In the genomic region with DNA sequence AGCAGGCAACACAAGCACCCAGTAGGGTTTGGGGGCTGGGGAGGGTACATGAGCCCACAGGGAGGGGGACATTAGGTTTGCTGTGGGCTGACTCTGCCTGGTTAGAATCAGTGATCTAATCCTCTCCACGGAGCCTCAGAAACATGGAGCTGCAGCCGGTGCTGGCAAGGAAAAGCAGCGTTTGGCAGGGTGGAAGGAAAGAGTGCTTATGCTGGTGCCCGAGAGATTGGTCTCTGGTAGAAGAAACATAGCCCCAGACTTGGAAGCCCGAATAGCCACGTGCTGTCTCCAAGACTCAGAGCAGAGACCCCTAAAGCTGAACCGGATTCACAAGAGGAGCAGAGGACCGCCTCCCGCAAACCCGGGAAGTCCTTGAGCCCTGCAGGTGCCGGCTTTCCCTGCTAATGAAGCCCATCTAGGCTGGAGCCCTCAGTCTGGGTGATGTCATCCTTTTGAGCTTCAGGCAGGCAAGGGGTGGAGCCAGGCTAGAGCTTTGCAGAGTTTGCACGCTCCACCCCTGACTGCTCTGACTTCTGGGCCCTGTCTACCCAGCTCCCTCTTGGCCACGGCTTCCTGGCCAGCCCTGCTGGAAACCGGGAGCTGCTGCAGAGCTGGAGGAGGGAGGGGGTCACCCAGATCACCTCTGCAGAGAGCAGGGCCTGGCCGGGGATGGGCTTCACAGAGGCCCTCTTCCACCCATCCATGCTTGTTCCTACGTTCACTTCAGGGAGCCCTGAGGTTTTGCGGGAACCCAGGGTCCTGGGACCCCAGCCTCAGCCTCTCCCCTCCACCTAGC, we compare ENCODE assay signal across 1 cellular context.
TF ChIP-seq lines count a peak whose summit lies in the region.

No MANE protein-coding gene starts in this region.

TF ChIP-seq in H1, 55 proteins besides CTCF, POLR2A, EP300 and RAD21 (continued from another document):
- TF ChIP-seq EZH2 (IDR thresholded peaks at IDR 0.05; ENCODE audit: low read depth, low read length, severe bottlenecking) (no peak), KDM4A (IDR thresholded peaks at IDR 0.05; ENCODE audit: low read depth, low read length, severe bottlenecking) (peak; percentile 50), SP2 (IDR thresholded peaks at IDR 0.05; ENCODE audit: low read length) (no peak), HDAC2 (IDR thresholded peaks at IDR 0.05; ENCODE audit: borderline replicate concordance in 1 of 2, low read depth in 2 of 2, low read length in 2 of 2) (no peak), GTF2F1 (IDR thresholded peaks at IDR 0.05; ENCODE audit: borderline replicate concordance, low read depth, low read length) (no peak), GABPA (IDR thresholded peaks at IDR 0.05; ENCODE audit: borderline replicate concordance, insufficient read depth, low read length) (no peak), CEBPB (IDR thresholded peaks at IDR 0.05; ENCODE audit: low read depth, low read length) (no peak), EGR1 (IDR thresholded peaks at IDR 0.05; ENCODE audit: borderline replicate concordance, low read depth, low read length) (no peak), TCF12 (IDR thresholded peaks at IDR 0.05; ENCODE audit: low read depth, low read length) (no peak), BACH1 (IDR thresholded peaks at IDR 0.05; ENCODE audit: low read length) (no peak), KDM1A (IDR thresholded peaks at IDR 0.05; ENCODE audit: borderline replicate concordance, low read length) (no peak), RBBP5 (IDR thresholded peaks at IDR 0.05; ENCODE audit: borderline replicate concordance, low read depth, low read length) (no peak), ZNF274 (IDR thresholded peaks at IDR 0.05; ENCODE audit: borderline replicate concordance, extremely low read depth, low read length) (no peak), RNF2 (IDR thresholded peaks at IDR 0.05; ENCODE audit: borderline replicate concordance, low read depth, low read length, missing control alignments, poor library complexity, severe bottlenecking) (no peak), TBP (IDR thresholded peaks at IDR 0.05; ENCODE audit: low read depth, low read length) (0 out of 2 replicates have a peak, but pooled peaks have one; percentile 13), CBX5 (IDR thresholded peaks at IDR 0.05; ENCODE audit: low read depth, low read length) (no peak), CTBP2 (IDR thresholded peaks at IDR 0.05; ENCODE audit: borderline replicate concordance, insufficient read depth, insufficient read length, low read length) (no peak), SUZ12 (IDR thresholded peaks at IDR 0.05; ENCODE audit: low read length) (no peak), SAP30 (IDR thresholded peaks at IDR 0.05; ENCODE audit: insufficient read depth, insufficient replicate concordance, low read length) (no peak), CREB1 (IDR thresholded peaks at IDR 0.05) (0 out of 2 replicates have a peak, but pooled peaks have one; percentile 41), SIRT6 (IDR thresholded peaks at IDR 0.05; ENCODE audit: low read length) (no peak), NRF1 (IDR thresholded peaks at IDR 0.05; ENCODE audit: low read depth, low read length) (no peak), JUND (IDR thresholded peaks at IDR 0.05; ENCODE audit: low read length) (peak; percentile 86), RXRA (IDR thresholded peaks at IDR 0.05; ENCODE audit: insufficient read depth, low read depth, low read length) (no peak), TAF7 (optimal IDR thresholded peaks at IDR 0.05; ENCODE audit: borderline replicate concordance, low read depth, low read length) (no peak), PHF8 (conservative IDR thresholded peaks at IDR 0.05; ENCODE audit: low read depth, low read length) (no peak), SP1 (IDR thresholded peaks at IDR 0.05; ENCODE audit: low read depth, low read length) (0 out of 2 replicates have a peak, but pooled peaks have one; percentile 14), SIX5 (IDR thresholded peaks at IDR 0.05; ENCODE audit: low read depth, low read length) (no peak), BRCA1 (IDR thresholded peaks at IDR 0.05; ENCODE audit: low read depth, low read length) (no peak), SRF (IDR thresholded peaks at IDR 0.05; ENCODE audit: low read depth, low read length) (no peak), YY1 (IDR thresholded peaks at IDR 0.05; ENCODE audit: low read depth, low read length) (0 out of 2 replicates have a peak, but pooled peaks have one; percentile 7), BCL11A (IDR thresholded peaks at IDR 0.05; ENCODE audit: low read depth in 2 of 2, low read length in 2 of 2) (no peak), FOSL1 (IDR thresholded peaks at IDR 0.05; ENCODE audit: insufficient read depth, low read depth, low read length) (no peak), ASH2L (IDR thresholded peaks at IDR 0.05; ENCODE audit: low read length) (no peak)
- TF ChIP-seq, protein P1, sequence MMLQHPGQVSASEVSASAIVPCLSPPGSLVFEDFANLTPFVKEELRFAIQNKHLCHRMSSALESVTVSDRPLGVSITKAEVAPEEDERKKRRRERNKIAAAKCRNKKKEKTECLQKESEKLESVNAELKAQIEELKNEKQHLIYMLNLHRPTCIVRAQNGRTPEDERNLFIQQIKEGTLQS (IDR thresholded peaks at IDR 0.05; ENCODE audit: insufficient read depth, low read depth, low read length), result no peak
- TF ChIP-seq, protein P2, sequence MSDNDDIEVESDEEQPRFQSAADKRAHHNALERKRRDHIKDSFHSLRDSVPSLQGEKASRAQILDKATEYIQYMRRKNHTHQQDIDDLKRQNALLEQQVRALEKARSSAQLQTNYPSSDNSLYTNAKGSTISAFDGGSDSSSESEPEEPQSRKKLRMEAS (IDR thresholded peaks at IDR 0.05), result peak; percentile 21; the same call in 1 of the 2 replicates
- TF ChIP-seq, protein P3, sequence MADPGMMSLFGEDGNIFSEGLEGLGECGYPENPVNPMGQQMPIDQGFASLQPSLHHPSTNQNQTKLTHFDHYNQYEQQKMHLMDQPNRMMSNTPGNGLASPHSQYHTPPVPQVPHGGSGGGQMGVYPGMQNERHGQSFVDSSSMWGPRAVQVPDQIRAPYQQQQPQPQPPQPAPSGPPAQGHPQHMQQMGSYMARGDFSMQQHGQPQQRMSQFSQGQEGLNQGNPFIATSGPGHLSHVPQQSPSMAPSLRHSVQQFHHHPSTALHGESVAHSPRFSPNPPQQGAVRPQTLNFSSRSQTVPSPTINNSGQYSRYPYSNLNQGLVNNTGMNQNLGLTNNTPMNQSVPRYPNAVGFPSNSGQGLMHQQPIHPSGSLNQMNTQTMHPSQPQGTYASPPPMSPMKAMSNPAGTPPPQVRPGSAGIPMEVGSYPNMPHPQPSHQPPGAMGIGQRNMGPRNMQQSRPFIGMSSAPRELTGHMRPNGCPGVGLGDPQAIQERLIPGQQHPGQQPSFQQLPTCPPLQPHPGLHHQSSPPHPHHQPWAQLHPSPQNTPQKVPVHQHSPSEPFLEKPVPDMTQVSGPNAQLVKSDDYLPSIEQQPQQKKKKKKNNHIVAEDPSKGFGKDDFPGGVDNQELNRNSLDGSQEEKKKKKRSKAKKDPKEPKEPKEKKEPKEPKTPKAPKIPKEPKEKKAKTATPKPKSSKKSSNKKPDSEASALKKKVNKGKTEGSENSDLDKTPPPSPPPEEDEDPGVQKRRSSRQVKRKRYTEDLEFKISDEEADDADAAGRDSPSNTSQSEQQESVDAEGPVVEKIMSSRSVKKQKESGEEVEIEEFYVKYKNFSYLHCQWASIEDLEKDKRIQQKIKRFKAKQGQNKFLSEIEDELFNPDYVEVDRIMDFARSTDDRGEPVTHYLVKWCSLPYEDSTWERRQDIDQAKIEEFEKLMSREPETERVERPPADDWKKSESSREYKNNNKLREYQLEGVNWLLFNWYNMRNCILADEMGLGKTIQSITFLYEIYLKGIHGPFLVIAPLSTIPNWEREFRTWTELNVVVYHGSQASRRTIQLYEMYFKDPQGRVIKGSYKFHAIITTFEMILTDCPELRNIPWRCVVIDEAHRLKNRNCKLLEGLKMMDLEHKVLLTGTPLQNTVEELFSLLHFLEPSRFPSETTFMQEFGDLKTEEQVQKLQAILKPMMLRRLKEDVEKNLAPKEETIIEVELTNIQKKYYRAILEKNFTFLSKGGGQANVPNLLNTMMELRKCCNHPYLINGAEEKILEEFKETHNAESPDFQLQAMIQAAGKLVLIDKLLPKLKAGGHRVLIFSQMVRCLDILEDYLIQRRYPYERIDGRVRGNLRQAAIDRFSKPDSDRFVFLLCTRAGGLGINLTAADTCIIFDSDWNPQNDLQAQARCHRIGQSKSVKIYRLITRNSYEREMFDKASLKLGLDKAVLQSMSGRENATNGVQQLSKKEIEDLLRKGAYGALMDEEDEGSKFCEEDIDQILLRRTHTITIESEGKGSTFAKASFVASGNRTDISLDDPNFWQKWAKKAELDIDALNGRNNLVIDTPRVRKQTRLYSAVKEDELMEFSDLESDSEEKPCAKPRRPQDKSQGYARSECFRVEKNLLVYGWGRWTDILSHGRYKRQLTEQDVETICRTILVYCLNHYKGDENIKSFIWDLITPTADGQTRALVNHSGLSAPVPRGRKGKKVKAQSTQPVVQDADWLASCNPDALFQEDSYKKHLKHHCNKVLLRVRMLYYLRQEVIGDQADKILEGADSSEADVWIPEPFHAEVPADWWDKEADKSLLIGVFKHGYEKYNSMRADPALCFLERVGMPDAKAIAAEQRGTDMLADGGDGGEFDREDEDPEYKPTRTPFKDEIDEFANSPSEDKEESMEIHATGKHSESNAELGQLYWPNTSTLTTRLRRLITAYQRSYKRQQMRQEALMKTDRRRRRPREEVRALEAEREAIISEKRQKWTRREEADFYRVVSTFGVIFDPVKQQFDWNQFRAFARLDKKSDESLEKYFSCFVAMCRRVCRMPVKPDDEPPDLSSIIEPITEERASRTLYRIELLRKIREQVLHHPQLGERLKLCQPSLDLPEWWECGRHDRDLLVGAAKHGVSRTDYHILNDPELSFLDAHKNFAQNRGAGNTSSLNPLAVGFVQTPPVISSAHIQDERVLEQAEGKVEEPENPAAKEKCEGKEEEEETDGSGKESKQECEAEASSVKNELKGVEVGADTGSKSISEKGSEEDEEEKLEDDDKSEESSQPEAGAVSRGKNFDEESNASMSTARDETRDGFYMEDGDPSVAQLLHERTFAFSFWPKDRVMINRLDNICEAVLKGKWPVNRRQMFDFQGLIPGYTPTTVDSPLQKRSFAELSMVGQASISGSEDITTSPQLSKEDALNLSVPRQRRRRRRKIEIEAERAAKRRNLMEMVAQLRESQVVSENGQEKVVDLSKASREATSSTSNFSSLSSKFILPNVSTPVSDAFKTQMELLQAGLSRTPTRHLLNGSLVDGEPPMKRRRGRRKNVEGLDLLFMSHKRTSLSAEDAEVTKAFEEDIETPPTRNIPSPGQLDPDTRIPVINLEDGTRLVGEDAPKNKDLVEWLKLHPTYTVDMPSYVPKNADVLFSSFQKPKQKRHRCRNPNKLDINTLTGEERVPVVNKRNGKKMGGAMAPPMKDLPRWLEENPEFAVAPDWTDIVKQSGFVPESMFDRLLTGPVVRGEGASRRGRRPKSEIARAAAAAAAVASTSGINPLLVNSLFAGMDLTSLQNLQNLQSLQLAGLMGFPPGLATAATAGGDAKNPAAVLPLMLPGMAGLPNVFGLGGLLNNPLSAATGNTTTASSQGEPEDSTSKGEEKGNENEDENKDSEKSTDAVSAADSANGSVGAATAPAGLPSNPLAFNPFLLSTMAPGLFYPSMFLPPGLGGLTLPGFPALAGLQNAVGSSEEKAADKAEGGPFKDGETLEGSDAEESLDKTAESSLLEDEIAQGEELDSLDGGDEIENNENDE (IDR thresholded peaks at IDR 0.05; ENCODE audit: insufficient replicate concordance, low read length), result no peak
- TF ChIP-seq, protein P4, sequence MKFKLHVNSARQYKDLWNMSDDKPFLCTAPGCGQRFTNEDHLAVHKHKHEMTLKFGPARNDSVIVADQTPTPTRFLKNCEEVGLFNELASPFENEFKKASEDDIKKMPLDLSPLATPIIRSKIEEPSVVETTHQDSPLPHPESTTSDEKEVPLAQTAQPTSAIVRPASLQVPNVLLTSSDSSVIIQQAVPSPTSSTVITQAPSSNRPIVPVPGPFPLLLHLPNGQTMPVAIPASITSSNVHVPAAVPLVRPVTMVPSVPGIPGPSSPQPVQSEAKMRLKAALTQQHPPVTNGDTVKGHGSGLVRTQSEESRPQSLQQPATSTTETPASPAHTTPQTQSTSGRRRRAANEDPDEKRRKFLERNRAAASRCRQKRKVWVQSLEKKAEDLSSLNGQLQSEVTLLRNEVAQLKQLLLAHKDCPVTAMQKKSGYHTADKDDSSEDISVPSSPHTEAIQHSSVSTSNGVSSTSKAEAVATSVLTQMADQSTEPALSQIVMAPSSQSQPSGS (IDR thresholded peaks at IDR 0.05; ENCODE audit: low read length), result peak; percentile 97
- TF ChIP-seq, protein P5, sequence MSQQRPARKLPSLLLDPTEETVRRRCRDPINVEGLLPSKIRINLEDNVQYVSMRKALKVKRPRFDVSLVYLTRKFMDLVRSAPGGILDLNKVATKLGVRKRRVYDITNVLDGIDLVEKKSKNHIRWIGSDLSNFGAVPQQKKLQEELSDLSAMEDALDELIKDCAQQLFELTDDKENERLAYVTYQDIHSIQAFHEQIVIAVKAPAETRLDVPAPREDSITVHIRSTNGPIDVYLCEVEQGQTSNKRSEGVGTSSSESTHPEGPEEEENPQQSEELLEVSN (IDR thresholded peaks at IDR 0.05), result no peak
- TF ChIP-seq, protein P6, sequence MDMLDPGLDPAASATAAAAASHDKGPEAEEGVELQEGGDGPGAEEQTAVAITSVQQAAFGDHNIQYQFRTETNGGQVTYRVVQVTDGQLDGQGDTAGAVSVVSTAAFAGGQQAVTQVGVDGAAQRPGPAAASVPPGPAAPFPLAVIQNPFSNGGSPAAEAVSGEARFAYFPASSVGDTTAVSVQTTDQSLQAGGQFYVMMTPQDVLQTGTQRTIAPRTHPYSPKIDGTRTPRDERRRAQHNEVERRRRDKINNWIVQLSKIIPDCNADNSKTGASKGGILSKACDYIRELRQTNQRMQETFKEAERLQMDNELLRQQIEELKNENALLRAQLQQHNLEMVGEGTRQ (IDR thresholded peaks at IDR 0.05; ENCODE audit: low read length), result no peak
